In genomic region chr2:109455731-109456691, GRCh38 we compare ENCODE assay signal across 15 cellular contexts.
"Had no signal": no experiment of that assay in that cellular context is flagged by ENCODE, and none has a peak within 500 bp of the region (broad histone marks: within the 10 kb centered on the region; RNA-seq: fewer than 3 reads in every experiment).

No MANE protein-coding gene starts in this region.

- H3K36me3 Mint-ChIP-seq: mesothelial cell of epicardium; stimulated activated memory B cell treated with anti-CD40 and anti-IgM and Interleukin-4, amounts not matched to agents 10 μg/mL and 1 μg/mL and 100 μg/mL, for 72 hours had no signal

- H3K27me3 ChIP-seq: brain microvascular endothelial cell, left lung, neural progenitor cell, upper lobe of left lung had no signal

- DNase-seq: activated gamma-delta T cell; activated T-cell treated with anti-CD3 and anti-CD28 coated beads, Interleukin-2, amount 50 U/mL, for 1 hour; amygdala; brain microvascular endothelial cell; esophagus squamous epithelium; foreskin fibroblast; stimulated activated CD4-positive, alpha-beta T cell treated with anti-CD3 and anti-CD28 coated beads, Interleukin-1b, Interleukin-23, amount 100 ng/mL, for 48 hours; T-helper 2 cell; upper lobe of left lung had no signal

- H3K36me3 ChIP-seq: brain microvascular endothelial cell, left lung, neural progenitor cell had no signal

- H3K9me3 Mint-ChIP-seq: mesothelial cell of epicardium; neural progenitor cell; stimulated activated memory B cell treated with anti-CD40 and anti-IgM and Interleukin-4, amounts not matched to agents 10 μg/mL and 1 μg/mL and 100 μg/mL, for 72 hours had no signal

- H3K4me1 Mint-ChIP-seq: mesothelial cell of epicardium had no signal

- H3K4me1 ChIP-seq: left lung, neural progenitor cell, parathyroid adenoma, upper lobe of left lung had no signal

- ATAC-seq: left lung; stimulated activated memory B cell treated with anti-CD40 and anti-IgM and Interleukin-4, amounts not matched to agents 10 μg/mL and 1 μg/mL and 100 μg/mL, for 72 hours had no signal

- H3K9me3 ChIP-seq: esophagus squamous epithelium, left lung, upper lobe of left lung had no signal

- H3K4me3 Mint-ChIP-seq: activated naive CD8-positive, alpha-beta T cell; mesothelial cell of epicardium; neural progenitor cell; stimulated activated memory B cell treated with anti-CD40 and anti-IgM and Interleukin-4, amounts not matched to agents 10 μg/mL and 1 μg/mL and 100 μg/mL, for 72 hours had no signal

- H3K4me3 ChIP-seq: esophagus squamous epithelium, left lung, neural progenitor cell, upper lobe of left lung had no signal

- H3K27ac Mint-ChIP-seq: activated naive CD8-positive, alpha-beta T cell; mesothelial cell of epicardium; neural progenitor cell; stimulated activated memory B cell treated with anti-CD40 and anti-IgM and Interleukin-4, amounts not matched to agents 10 μg/mL and 1 μg/mL and 100 μg/mL, for 72 hours had no signal

- H3K27ac ChIP-seq: brain microvascular endothelial cell, left lung, neural progenitor cell, parathyroid adenoma, upper lobe of left lung had no signal

- H3K27me3 Mint-ChIP-seq: activated naive CD8-positive, alpha-beta T cell had no signal
